Comparison of ENCODE assay signal across 29 cellular contexts in genomic region chr11:82792319-82792718, GRCh38. TPM values are rescaled to one million over a fixed set of nuclear protein-coding genes. Genes with fewer than 3 reads are reported as not detected.
"Had no signal": no experiment of that assay in that cellular context is flagged by ENCODE, and none has a peak within 500 bp of the region (broad histone marks: within the 10 kb centered on the region; RNA-seq: fewer than 3 reads in every experiment).

No MANE protein-coding gene starts in this region.

- H3K4me3 Mint-ChIP-seq: activated CD4-positive, alpha-beta T cell treated with anti-CD3 and anti-CD28 coated beads for 36 hours; activated CD8-positive, alpha-beta memory T cell treated with anti-CD3 and anti-CD28 coated beads, Interleukin-2, amount 10 ng/mL, durations not matched to agents 7 days and 5 days; activated CD8-positive, alpha-beta T cell treated with anti-CD3 and anti-CD28 coated beads, Interleukin-2, amount 10 ng/mL, durations not matched to agents 7 days and 5 days; activated naive CD4-positive, alpha-beta T cell treated with anti-CD3 and anti-CD28 coated beads, Interleukin-2, amount 50 U/mL, for 24 hours; activated naive CD8-positive, alpha-beta T cell treated with anti-CD3 and anti-CD28 coated beads, Interleukin-2, amount 50 U/mL, for 24 hours; dendritic cell treated with granulocyte-macrophage colony-stimulating factor and Interleukin-4, amounts not matched to agents 40 ng/mL and 50 ng/mL, for 4 days; naive thymus-derived CD8-positive, alpha-beta T cell; neural crest cell; stimulated activated naive B cell treated with anti-CD40 and anti-IgM and Interleukin-4, amounts not matched to agents 10 μg/mL and 1 μg/mL and 100 μg/mL, for 72 hours had no signal

- H3K27me3 Mint-ChIP-seq: activated CD4-positive, alpha-beta T cell treated with anti-CD3 and anti-CD28 coated beads for 36 hours; activated CD8-positive, alpha-beta memory T cell treated with anti-CD3 and anti-CD28 coated beads, Interleukin-2, amount 10 ng/mL, durations not matched to agents 7 days and 5 days; activated naive CD4-positive, alpha-beta T cell treated with anti-CD3 and anti-CD28 coated beads, Interleukin-2, amount 50 U/mL, for 24 hours; activated naive CD8-positive, alpha-beta T cell treated with anti-CD3 and anti-CD28 coated beads, Interleukin-2, amount 50 U/mL, for 24 hours had no signal

- H3K9ac ChIP-seq: parathyroid adenoma had no signal

- H3K4me1 Mint-ChIP-seq: activated CD4-positive, alpha-beta T cell treated with anti-CD3 and anti-CD28 coated beads for 36 hours; activated CD8-positive, alpha-beta memory T cell treated with anti-CD3 and anti-CD28 coated beads, Interleukin-2, amount 10 ng/mL, durations not matched to agents 7 days and 5 days; activated naive CD4-positive, alpha-beta T cell treated with anti-CD3 and anti-CD28 coated beads, Interleukin-2, amount 50 U/mL, for 24 hours; activated naive CD8-positive, alpha-beta T cell treated with anti-CD3 and anti-CD28 coated beads, Interleukin-2, amount 50 U/mL, for 24 hours had no signal

- DNase-seq: activated CD4-positive, alpha-beta T cell treated with anti-CD3 and anti-CD28 coated beads for 36 hours; activated CD4-positive, CD25-positive, alpha-beta regulatory T cell; activated CD8-positive, alpha-beta memory T cell treated with anti-CD3 and anti-CD28 coated beads, Interleukin-2, amount 10 ng/mL, durations not matched to agents 7 days and 5 days; activated CD8-positive, alpha-beta T cell treated with anti-CD3 and anti-CD28 coated beads, Interleukin-2, amount 10 ng/mL, durations not matched to agents 7 days and 5 days; activated naive CD8-positive, alpha-beta T cell treated with anti-CD3 and anti-CD28 coated beads, Interleukin-2, amount 50 U/mL, for 24 hours; activated T-cell treated with anti-CD3 and anti-CD28 coated beads, Interleukin-2, amount 50 U/mL, for 48 hours; central memory CD4-positive, alpha-beta T cell; esophagus squamous epithelium; foreskin melanocyte; heart right ventricle; midbrain; naive thymus-derived CD8-positive, alpha-beta T cell; occipital lobe; psoas muscle; stimulated activated CD4-positive, alpha-beta T cell treated with anti-CD3 and anti-CD28 coated beads, Interleukin-15, amount 100 ng/mL, for 24 hours; stimulated activated CD4-positive, alpha-beta T cell treated with anti-CD3 and anti-CD28 coated beads, Interleukin-2, amount 100 ng/mL, for 24 hours; stimulated activated naive B cell treated with anti-CD40 and anti-IgM and Interleukin-4, amounts not matched to agents 10 μg/mL and 1 μg/mL and 100 μg/mL, for 72 hours; stomach; T-helper 2 cell; tibial artery had no signal

- H3K4me3 ChIP-seq: breast epithelium, esophagus squamous epithelium, heart right ventricle, psoas muscle, smooth muscle cell, stomach, suprapubic skin, tibial artery had no signal

- H3K9me3 Mint-ChIP-seq: activated naive CD4-positive, alpha-beta T cell treated with anti-CD3 and anti-CD28 coated beads, Interleukin-2, amount 50 U/mL, for 24 hours; activated naive CD8-positive, alpha-beta T cell treated with anti-CD3 and anti-CD28 coated beads, Interleukin-2, amount 50 U/mL, for 24 hours; activated T-helper 2 cell treated with anti-CD3 and anti-CD28 coated beads, Interferon-gamma antibody, Interleukin-2, Interleukin-4, amounts not matched to agents 10 μg/mL and 5 μg/mL and 100 μg/mL, durations not matched to agents 14 hours and 24 hours and 36 hours; dendritic cell treated with granulocyte-macrophage colony-stimulating factor and Interleukin-4, amounts not matched to agents 40 ng/mL and 50 ng/mL, for 4 days; naive thymus-derived CD8-positive, alpha-beta T cell; neural crest cell; stimulated activated naive B cell treated with anti-CD40 and anti-IgM and Interleukin-4, amounts not matched to agents 10 μg/mL and 1 μg/mL and 100 μg/mL, for 72 hours had no signal

- H3K9me3 ChIP-seq: breast epithelium, esophagus squamous epithelium, heart right ventricle, psoas muscle, stomach, suprapubic skin, tibial artery had no signal

- H3K4me1 ChIP-seq: breast epithelium, esophagus squamous epithelium, parathyroid adenoma, psoas muscle, stomach, tibial artery had no signal

- H3K27me3 ChIP-seq: breast epithelium, esophagus squamous epithelium, heart right ventricle, stomach, suprapubic skin, tibial artery had no signal

- H3K27ac ChIP-seq: breast epithelium, epithelial cell of prostate, esophagus squamous epithelium, heart right ventricle, parathyroid adenoma, psoas muscle, stomach, suprapubic skin, tibial artery had no signal

- H3K27ac Mint-ChIP-seq: activated CD4-positive, alpha-beta T cell treated with anti-CD3 and anti-CD28 coated beads for 36 hours; activated CD8-positive, alpha-beta memory T cell treated with anti-CD3 and anti-CD28 coated beads, Interleukin-2, amount 10 ng/mL, durations not matched to agents 7 days and 5 days; activated CD8-positive, alpha-beta T cell treated with anti-CD3 and anti-CD28 coated beads, Interleukin-2, amount 10 ng/mL, durations not matched to agents 7 days and 5 days; activated naive CD4-positive, alpha-beta T cell treated with anti-CD3 and anti-CD28 coated beads, Interleukin-2, amount 50 U/mL, for 24 hours; activated naive CD8-positive, alpha-beta T cell treated with anti-CD3 and anti-CD28 coated beads, Interleukin-2, amount 50 U/mL, for 24 hours; activated T-helper 2 cell treated with anti-CD3 and anti-CD28 coated beads, Interferon-gamma antibody, Interleukin-2, Interleukin-4, amounts not matched to agents 10 μg/mL and 5 μg/mL and 100 μg/mL, durations not matched to agents 14 hours and 24 hours and 36 hours; dendritic cell treated with granulocyte-macrophage colony-stimulating factor and Interleukin-4, amounts not matched to agents 40 ng/mL and 50 ng/mL, for 4 days; stimulated activated naive B cell treated with anti-CD40 and anti-IgM and Interleukin-4, amounts not matched to agents 10 μg/mL and 1 μg/mL and 100 μg/mL, for 72 hours had no signal

- H3K36me3 Mint-ChIP-seq: activated CD8-positive, alpha-beta memory T cell treated with anti-CD3 and anti-CD28 coated beads, Interleukin-2, amount 10 ng/mL, durations not matched to agents 7 days and 5 days; activated naive CD4-positive, alpha-beta T cell treated with anti-CD3 and anti-CD28 coated beads, Interleukin-2, amount 50 U/mL, for 24 hours; naive thymus-derived CD8-positive, alpha-beta T cell; stimulated activated naive B cell treated with anti-CD40 and anti-IgM and Interleukin-4, amounts not matched to agents 10 μg/mL and 1 μg/mL and 100 μg/mL, for 72 hours had no signal

- H3K36me3 ChIP-seq: breast epithelium, esophagus squamous epithelium, heart right ventricle, stomach, suprapubic skin, tibial artery had no signal

RNA-seq across cellular contexts. Expression of gene FAM181B, which starts 58.7 kb away (rescaled TPM):
- total RNA-seq: activated CD4-positive, alpha-beta T cell treated with anti-CD3 and anti-CD28 coated beads for 36 hours; activated CD8-positive, alpha-beta memory T cell treated with anti-CD3 and anti-CD28 coated beads, Interleukin-2, amount 10 ng/mL, durations not matched to agents 7 days and 5 days; activated CD8-positive, alpha-beta T cell treated with anti-CD3 and anti-CD28 coated beads, Interleukin-2, amount 10 ng/mL, durations not matched to agents 7 days and 5 days; activated T-helper 2 cell treated with anti-CD3 and anti-CD28 coated beads, Interferon-gamma antibody, Interleukin-2, Interleukin-4, amounts not matched to agents 10 μg/mL and 5 μg/mL and 100 μg/mL, durations not matched to agents 14 hours and 24 hours and 36 hours; naive thymus-derived CD8-positive, alpha-beta T cell; smooth muscle cell had no signal
- polyA plus RNA-seq: naive thymus-derived CD8-positive, alpha-beta T cell; smooth muscle cell had no signal
